In genomic region chr10:116099031-116099430, GRCh38 we compare ENCODE assay signal across 15 cellular contexts.
"Had no signal": no experiment of that assay in that cellular context is flagged by ENCODE, and none has a peak within 500 bp of the region (broad histone marks: within the 10 kb centered on the region; RNA-seq: fewer than 3 reads in every experiment).

No MANE protein-coding gene starts in this region.

- H3K36me3 ChIP-seq: brain microvascular endothelial cell, stomach, thyroid gland, vagina had no signal

- H3K27me3 ChIP-seq: brain microvascular endothelial cell, stomach, thyroid gland, vagina had no signal

- H3K4me1 Mint-ChIP-seq: activated naive CD8-positive, alpha-beta T cell treated with anti-CD3 and anti-CD28 coated beads, Interleukin-2, amount 50 U/mL, for 24 hours had no signal

- H3K9me3 ChIP-seq: stomach, thyroid gland, vagina had no signal

- H3K4me3 Mint-ChIP-seq: activated CD8-positive, alpha-beta T cell treated with anti-CD3 and anti-CD28 coated beads for 36 hours; activated naive CD8-positive, alpha-beta T cell treated with anti-CD3 and anti-CD28 coated beads, Interleukin-2, amount 50 U/mL, for 24 hours; activated T-cell treated with anti-CD3 and anti-CD28 coated beads, Interleukin-2, amount 50 U/mL, for 72 hours; dendritic cell treated with granulocyte-macrophage colony-stimulating factor and Interleukin-4, amounts not matched to agents 40 ng/mL and 50 ng/mL, for 4 days had no signal

- H3K9me3 Mint-ChIP-seq: activated CD8-positive, alpha-beta T cell treated with anti-CD3 and anti-CD28 coated beads for 36 hours; dendritic cell treated with granulocyte-macrophage colony-stimulating factor and Interleukin-4, amounts not matched to agents 40 ng/mL and 50 ng/mL, for 4 days had no signal

- H3K27me3 Mint-ChIP-seq: activated CD8-positive, alpha-beta T cell treated with anti-CD3 and anti-CD28 coated beads for 36 hours; dendritic cell treated with granulocyte-macrophage colony-stimulating factor and Interleukin-4, amounts not matched to agents 40 ng/mL and 50 ng/mL, for 4 days had no signal

- H3K27ac Mint-ChIP-seq: activated CD8-positive, alpha-beta T cell treated with anti-CD3 and anti-CD28 coated beads for 36 hours; activated naive CD8-positive, alpha-beta T cell treated with anti-CD3 and anti-CD28 coated beads, Interleukin-2, amount 50 U/mL, for 24 hours; activated T-cell treated with anti-CD3 and anti-CD28 coated beads, Interleukin-2, amount 50 U/mL, for 72 hours; dendritic cell treated with granulocyte-macrophage colony-stimulating factor and Interleukin-4, amounts not matched to agents 40 ng/mL and 50 ng/mL, for 4 days had no signal

- ATAC-seq: activated CD8-positive, alpha-beta T cell treated with anti-CD3 and anti-CD28 coated beads for 36 hours; activated naive CD8-positive, alpha-beta T cell treated with anti-CD3 and anti-CD28 coated beads, Interleukin-2, amount 50 U/mL, for 24 hours; activated T-cell treated with anti-CD3 and anti-CD28 coated beads, Interleukin-2, amount 50 U/mL, for 72 hours; esophagus mucosa had no signal

- H3K4me3 ChIP-seq: stomach, thyroid gland, vagina had no signal

- DNase-seq: activated CD8-positive, alpha-beta memory T cell treated with anti-CD3 and anti-CD28 coated beads, Interleukin-2, amount 50 U/mL, for 4 hours; activated CD8-positive, alpha-beta T cell treated with anti-CD3 and anti-CD28 coated beads for 36 hours; activated naive CD8-positive, alpha-beta T cell treated with anti-CD3 and anti-CD28 coated beads, Interleukin-2, amount 50 U/mL, for 24 hours; activated T-cell treated with anti-CD3 and anti-CD28 coated beads, Interleukin-2, amount 50 U/mL, for 72 hours; brain microvascular endothelial cell; head of caudate nucleus; small intestine; stomach; T-helper 1 cell; thyroid gland had no signal

- H3K27ac ChIP-seq: brain microvascular endothelial cell, parathyroid adenoma, stomach, thyroid gland, vagina, VCaP had no signal

- H3K4me1 ChIP-seq: parathyroid adenoma, thyroid gland, vagina had no signal
